In genomic region chr2:164143183-164143930, GRCh38 we compare ENCODE assay signal across 20 cellular contexts.
DNase-seq lines count a peak whose midpoint lies in the region; ATAC-seq and TF ChIP-seq lines count a peak whose summit lies in the region.
"Had no signal": no experiment of that assay in that cellular context is flagged by ENCODE, and none has a peak within 500 bp of the region (broad histone marks: within the 10 kb centered on the region; RNA-seq: fewer than 3 reads in every experiment).

No MANE protein-coding gene starts in this region.

- WGBS in right cardiac atrium = 95% methylated on average over 29 of the region's 29 CpGs
- no CpG with 5 or more reads among the region's 29 CpGs for WGBS in neuronal stem cell (ENCODE audit: extremely low coverage in 2 of 2, insufficient read length in 2 of 2, insufficient replicate concordance in 1 of 2), 2 donors

- H3K4me1 Mint-ChIP-seq in CD4-positive, alpha-beta T cell (ENCODE audit: low read depth) = no peaks in the 10 kb centered on the region
- H3K4me1 Mint-ChIP-seq: CD4-positive, CD25-positive, alpha-beta regulatory T cell; CD8-positive, alpha-beta memory T cell had no signal

- no peaks in the 10 kb centered on the region for H3K27me3 ChIP-seq in right cardiac atrium (ENCODE audit: control insufficient read depth, insufficient read depth)
- H3K27me3 ChIP-seq in neuronal stem cell (ENCODE audit: control insufficient read depth in 3 of 3, insufficient read depth in 3 of 3, low read depth in 1 of 3, low read length in 3 of 3) = no peaks in the 10 kb centered on the region
- H3K27me3 ChIP-seq in upper lobe of right lung = no peaks in the 10 kb centered on the region
- no peaks in the 10 kb centered on the region for H3K27me3 ChIP-seq in CD4-positive, alpha-beta T cell (ENCODE audit: control insufficient read depth, insufficient read depth, low read length)
- no peaks in the 10 kb centered on the region for H3K27me3 ChIP-seq in BE2C
- H3K27me3 ChIP-seq: BLaER1 had no signal

- peak in 2 of 3 donors; percentile 26 to 45 for DNase-seq in right cardiac atrium
- no peak for DNase-seq in left ventricle myocardium superior
- DNase-seq in neuronal stem cell (ENCODE audit: low spot score) = no peak
- DNase-seq in upper lobe of right lung = no peak
- DNase-seq in CD4-positive, alpha-beta T cell = no peak
- no peak for DNase-seq in SIG-M5 treated with dmso at 0.1 percent for 504 hours (lab: John Stamatoyannopoulos, UW; ENCODE audit: unreplicated experiment)
- DNase-seq in BE2C = no peak
- DNase-seq: CD4-positive, CD25-positive, alpha-beta regulatory T cell; CD8-positive, alpha-beta memory T cell; DMS 273 treated with DMSO at 0.1 percent for 48 hours; DMS79; EL; GDM1; GM23248; HFFc6 had no signal

- peak overlapping the region; percentile 57 for H4K91ac ChIP-seq in neuronal stem cell (ENCODE audit: low read depth, low read length, poor library complexity)

- no peak overlapping the region for H3K9ac ChIP-seq in neuronal stem cell (ENCODE audit: low read depth, low read length, poor library complexity)
- H3K9ac ChIP-seq: BLaER1, GM23248 had no signal

- H2AFZ ChIP-seq in neuronal stem cell (ENCODE audit: low read length) = no peak overlapping the region
- H2AFZ ChIP-seq: GM23248 had no signal

- ATAC-seq in right cardiac atrium = no peak
- no peak for ATAC-seq in left ventricle myocardium superior
- ATAC-seq in upper lobe of right lung = peak; percentile 28
- no peak for ATAC-seq in CD4-positive, alpha-beta T cell (ENCODE audit: poor library complexity)
- ATAC-seq: GM12878 had no signal

- H3K18ac ChIP-seq in neuronal stem cell (ENCODE audit: low read length) = peak overlapping the region; percentile 44

- no peak overlapping the region for H3K4me2 ChIP-seq in neuronal stem cell (ENCODE audit: insufficient read depth, low read length, poor library complexity, severe bottlenecking)
- H3K4me2 ChIP-seq: BLaER1 had no signal

- intact Hi-C loops in right cardiac atrium (cut with DNase I) = no loop called here
- intact Hi-C loops in left ventricle myocardium superior (cut with micrococcal nuclease) = no loop called here
- intact Hi-C loops in upper lobe of right lung (cut with DNase I) = no loop called here
- intact Hi-C loops in CD4-positive, alpha-beta T cell (cut with DNase I, micrococcal nuclease) = no loop called here

- H3K27ac Mint-ChIP-seq in CD4-positive, alpha-beta T cell = no peak overlapping the region
- H3K27ac Mint-ChIP-seq: CD4-positive, CD25-positive, alpha-beta regulatory T cell; CD8-positive, alpha-beta memory T cell; HFFc6 had no signal

- POLR2A ChIA-PET in CD4-positive, alpha-beta T cell (lab: Charles Lee) = no interaction called here

- H3K4me1 ChIP-seq in right cardiac atrium (ENCODE audit: control insufficient read depth, insufficient read depth, low read length) (no peaks in the 10 kb centered on the region), neuronal stem cell (ENCODE audit: control insufficient read depth in 2 of 2, insufficient read depth in 1 of 2, low read depth in 1 of 2, low read length in 2 of 2) (no peaks in the 10 kb centered on the region), upper lobe of right lung (no peaks in the 10 kb centered on the region), BE2C (no peaks in the 10 kb centered on the region)
- H3K4me1 ChIP-seq: BLaER1, HAP-1 had no signal

- CTCF ChIA-PET in CD4-positive, alpha-beta T cell (lab: Charles Lee) = no interaction called here

- H2AK5ac ChIP-seq in neuronal stem cell (ENCODE audit: low read depth, low read length) = peak overlapping the region; percentile 44

- no peak overlapping the region for H3K4me3 Mint-ChIP-seq in CD4-positive, alpha-beta T cell
- H3K4me3 Mint-ChIP-seq: CD4-positive, CD25-positive, alpha-beta regulatory T cell; CD8-positive, alpha-beta memory T cell; HFFc6 had no signal

- no peaks in the 10 kb centered on the region for H3K36me3 Mint-ChIP-seq in CD4-positive, alpha-beta T cell (ENCODE audit: low read depth)
- H3K36me3 Mint-ChIP-seq: CD4-positive, CD25-positive, alpha-beta regulatory T cell; CD8-positive, alpha-beta memory T cell had no signal

- H3K14ac ChIP-seq in neuronal stem cell (ENCODE audit: low read length) = no peak overlapping the region

- no peak overlapping the region for H2BK120ac ChIP-seq in neuronal stem cell (ENCODE audit: low read depth, low read length)

- no peak overlapping the region for H3K4me3 ChIP-seq in right cardiac atrium (ENCODE audit: low read length)
- no peak overlapping the region for H3K4me3 ChIP-seq in neuronal stem cell (ENCODE audit: low read length in 2 of 2)
- no peak overlapping the region for H3K4me3 ChIP-seq in upper lobe of right lung
- H3K4me3 ChIP-seq in BE2C (ENCODE audit: low read depth, low read length) = no peak overlapping the region
- H3K4me3 ChIP-seq: BLaER1, GM12878, GM23248, HAP-1 had no signal

- no peak overlapping the region for H2BK12ac ChIP-seq in neuronal stem cell (ENCODE audit: low read length)

- H3K27ac ChIP-seq in right cardiac atrium (ENCODE audit: low read length) = no peak overlapping the region
- no peak overlapping the region for H3K27ac ChIP-seq in neuronal stem cell (replicated peaks; ENCODE audit: low read length)
- no peak overlapping the region for H3K27ac ChIP-seq in upper lobe of right lung
- no peak overlapping the region for H3K27ac ChIP-seq in CD4-positive, alpha-beta T cell (ENCODE audit: low read depth, low read length)
- H3K27ac ChIP-seq: BLaER1, C4-2B, GM23248 had no signal

- no peak for TF ChIP-seq CTCF in upper lobe of right lung (IDR thresholded peaks at IDR 0.05)
- TF ChIP-seq CTCF in CD4-positive, alpha-beta T cell (IDR thresholded peaks at IDR 0.05) = no peak
- TF ChIP-seq CTCF in BE2C (IDR thresholded peaks at IDR 0.05; ENCODE audit: low read depth, low read length) = no peak

- H3K4ac ChIP-seq in neuronal stem cell (ENCODE audit: low read length) = no peak overlapping the region

- H4K8ac ChIP-seq in neuronal stem cell (ENCODE audit: low read depth, low read length) = no peak overlapping the region

- H2BK15ac ChIP-seq in neuronal stem cell (ENCODE audit: low read length) = no peak overlapping the region

- H3K36me3 ChIP-seq in neuronal stem cell (replicated peaks in 1 of 2; ENCODE audit: control insufficient read depth in 2 of 2, insufficient read depth in 2 of 2, low read length in 2 of 2) (no peaks in the 10 kb centered on the region), upper lobe of right lung (no peaks in the 10 kb centered on the region), BE2C (no peaks in the 10 kb centered on the region)
- H3K36me3 ChIP-seq: BLaER1, HAP-1 had no signal

- TF ChIP-seq RAD21 in Ishikawa (IDR thresholded peaks at IDR 0.05; ENCODE audit: low read depth) = no peak

- no peak overlapping the region for H3K23ac ChIP-seq in neuronal stem cell (ENCODE audit: low read depth, low read length, poor library complexity)

- H3K79me1 ChIP-seq in neuronal stem cell (ENCODE audit: low read depth, low read length) = no peaks in the 10 kb centered on the region

- no peak for TF ChIP-seq EP300 in Ishikawa (IDR thresholded peaks at IDR 0.05; ENCODE audit: borderline replicate concordance)

- no peaks in the 10 kb centered on the region for H3K27me3 Mint-ChIP-seq in CD4-positive, alpha-beta T cell
- H3K27me3 Mint-ChIP-seq: CD4-positive, CD25-positive, alpha-beta regulatory T cell; CD8-positive, alpha-beta memory T cell had no signal

- H3K9me3 ChIP-seq in right cardiac atrium (ENCODE audit: control insufficient read depth, low read length) (no peaks in the 10 kb centered on the region), neuronal stem cell (replicated peaks in 1 of 2; ENCODE audit: control insufficient read depth in 2 of 2, insufficient read depth in 1 of 2, low read depth in 1 of 2, low read length in 2 of 2) (no peaks in the 10 kb centered on the region), upper lobe of right lung (no peaks in the 10 kb centered on the region), BE2C (no peaks in the 10 kb centered on the region)
- H3K9me3 ChIP-seq in CD4-positive, alpha-beta T cell (ENCODE audit: control insufficient read depth, low read length) = peaks cover 6% of the 10 kb centered on the region
- H3K9me3 ChIP-seq: HAP-1 had no signal

- H2BK5ac ChIP-seq in neuronal stem cell (ENCODE audit: low read length) = no peak overlapping the region

- no peaks in the 10 kb centered on the region for H3K9me3 Mint-ChIP-seq in CD4-positive, alpha-beta T cell

TF ChIP-seq in Ishikawa, 13 proteins besides CTCF, POLR2A, EP300 and RAD21:
- no peak for TF ChIP-seq EGR1 (IDR thresholded peaks at IDR 0.05)
- TF ChIP-seq, protein P1, sequence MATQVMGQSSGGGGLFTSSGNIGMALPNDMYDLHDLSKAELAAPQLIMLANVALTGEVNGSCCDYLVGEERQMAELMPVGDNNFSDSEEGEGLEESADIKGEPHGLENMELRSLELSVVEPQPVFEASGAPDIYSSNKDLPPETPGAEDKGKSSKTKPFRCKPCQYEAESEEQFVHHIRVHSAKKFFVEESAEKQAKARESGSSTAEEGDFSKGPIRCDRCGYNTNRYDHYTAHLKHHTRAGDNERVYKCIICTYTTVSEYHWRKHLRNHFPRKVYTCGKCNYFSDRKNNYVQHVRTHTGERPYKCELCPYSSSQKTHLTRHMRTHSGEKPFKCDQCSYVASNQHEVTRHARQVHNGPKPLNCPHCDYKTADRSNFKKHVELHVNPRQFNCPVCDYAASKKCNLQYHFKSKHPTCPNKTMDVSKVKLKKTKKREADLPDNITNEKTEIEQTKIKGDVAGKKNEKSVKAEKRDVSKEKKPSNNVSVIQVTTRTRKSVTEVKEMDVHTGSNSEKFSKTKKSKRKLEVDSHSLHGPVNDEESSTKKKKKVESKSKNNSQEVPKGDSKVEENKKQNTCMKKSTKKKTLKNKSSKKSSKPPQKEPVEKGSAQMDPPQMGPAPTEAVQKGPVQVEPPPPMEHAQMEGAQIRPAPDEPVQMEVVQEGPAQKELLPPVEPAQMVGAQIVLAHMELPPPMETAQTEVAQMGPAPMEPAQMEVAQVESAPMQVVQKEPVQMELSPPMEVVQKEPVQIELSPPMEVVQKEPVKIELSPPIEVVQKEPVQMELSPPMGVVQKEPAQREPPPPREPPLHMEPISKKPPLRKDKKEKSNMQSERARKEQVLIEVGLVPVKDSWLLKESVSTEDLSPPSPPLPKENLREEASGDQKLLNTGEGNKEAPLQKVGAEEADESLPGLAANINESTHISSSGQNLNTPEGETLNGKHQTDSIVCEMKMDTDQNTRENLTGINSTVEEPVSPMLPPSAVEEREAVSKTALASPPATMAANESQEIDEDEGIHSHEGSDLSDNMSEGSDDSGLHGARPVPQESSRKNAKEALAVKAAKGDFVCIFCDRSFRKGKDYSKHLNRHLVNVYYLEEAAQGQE (IDR thresholded peaks at IDR 0.05; ENCODE audit: low read depth) = peak; percentile 28; the same call in 1 of the 2 replicates

Comparison
In these comparisons a context has a peak if more than half of its experiments do, and no peak if none do; other contexts are left out.
1. DNase-seq: peak in right cardiac atrium (2 of 3); none in left ventricle myocardium superior (single experiment), neuronal stem cell (single experiment), upper lobe of right lung (single experiment), CD4-positive, alpha-beta T cell (0 of 10), SIG-M5 treated with dmso at 0.1 percent for 504 hours (single experiment) and BE2C (single experiment).